Comparison of ENCODE assay signal across 11 cellular contexts in the genomic region with DNA sequence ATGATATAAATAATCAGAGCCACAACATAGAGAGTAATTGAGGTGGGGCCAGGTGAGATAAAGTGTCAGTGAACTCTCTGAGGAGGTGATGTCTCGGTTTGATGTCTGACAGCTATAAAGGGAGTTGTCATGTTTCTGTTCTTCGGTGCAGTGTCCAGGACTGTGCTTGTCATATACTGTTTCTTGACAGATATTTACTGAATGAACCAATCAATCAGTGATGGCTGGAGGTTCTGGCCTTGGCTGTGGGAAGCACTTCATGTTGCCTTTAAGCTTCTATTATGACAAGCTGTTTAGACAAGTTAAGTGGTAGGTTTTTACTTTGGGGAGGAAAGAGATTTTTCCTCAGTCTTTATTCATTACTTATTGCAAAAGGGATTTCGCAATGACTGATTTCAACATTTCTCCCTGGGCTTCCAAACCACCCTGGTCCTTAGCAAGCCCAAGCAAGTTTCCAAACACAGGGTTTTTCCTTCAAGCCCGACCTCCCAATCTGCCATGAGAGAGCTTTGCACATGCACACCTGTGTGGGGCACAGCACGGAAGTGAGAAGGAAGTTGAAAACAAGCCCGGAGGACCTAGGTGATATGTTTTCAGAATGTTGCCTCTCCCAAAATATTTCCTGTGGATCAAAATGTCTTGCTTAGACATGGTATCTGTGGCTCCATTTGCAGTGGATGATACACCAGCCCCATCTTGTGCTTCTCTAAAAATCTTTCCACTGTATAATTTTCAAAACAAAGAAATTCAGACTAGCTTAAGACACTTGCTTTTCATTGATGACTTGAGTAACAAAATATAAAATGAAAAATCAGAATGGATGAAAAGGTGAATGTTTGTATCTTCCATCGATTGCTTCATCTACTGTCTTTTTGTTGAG.
DNase-seq lines count a peak whose midpoint lies in the region; ATAC-seq and TF ChIP-seq lines count a peak whose summit lies in the region.
"Had no signal": no experiment of that assay in that cellular context is flagged by ENCODE, and none has a peak within 500 bp of the region (broad histone marks: within the 10 kb centered on the region; RNA-seq: fewer than 3 reads in every experiment).

No MANE protein-coding gene starts in this region.

- H3K9me3 Mint-ChIP-seq in neural crest cell = peaks cover 14% of the 10 kb centered on the region

- DNase-seq in EH (ENCODE audit: low read depth) (peak; percentile 63), NCI-H146 treated with DMSO at 0.1 percent for 48 hours (lab: John Stamatoyannopoulos, UW; ENCODE audit: unreplicated experiment) (peak; percentile 58), epidermal melanocyte (ENCODE audit: insufficient read length, low spot score) (peak; percentile 21), neural crest cell (ENCODE audit: low read depth, low spot score) (peak; percentile 4), NCI-H524 (lab: John Stamatoyannopoulos, UW) (no peak), SHP77 treated with DMSO at 0.1 percent for 48 hours (lab: John Stamatoyannopoulos, UW) (no peak)
- no peak for DNase-seq in effector CD8-positive, alpha-beta T cell (lab: John Stamatoyannopoulos, UW)
- DNase-seq: body of pancreas, heart left ventricle, spleen had no signal

- H3K36me3 Mint-ChIP-seq in neural crest cell (ENCODE audit: low read depth) = peaks cover 12% of the 10 kb centered on the region

- no peaks in the 10 kb centered on the region for H3K27me3 Mint-ChIP-seq in neural crest cell (ENCODE audit: low read depth)

- peak overlapping the region; percentile 4 for H3K27ac Mint-ChIP-seq in neural crest cell (ENCODE audit: unreplicated experiment)

- peak overlapping the region; percentile 13 for H3K4me3 Mint-ChIP-seq in neural crest cell

- peaks cover 57% of the 10 kb centered on the region for H3K4me1 Mint-ChIP-seq in neural crest cell

- TF ChIP-seq CTCF in neural crest cell (conservative IDR thresholded peaks at IDR 0.05) = no peak

- no peak for ATAC-seq in GM21786 (IDR thresholded peaks at IDR 0.05; ENCODE audit: unreplicated experiment)
- ATAC-seq: body of pancreas had no signal

Comparison
In these comparisons a context has a peak if more than half of its experiments do, and no peak if none do; other contexts are left out.
1. DNase-seq: peak in EH (single experiment), NCI-H146 treated with DMSO at 0.1 percent for 48 hours (single experiment), epidermal melanocyte (single experiment) and neural crest cell (single experiment); none in NCI-H524 (0 of 2), effector CD8-positive, alpha-beta T cell (single experiment) and SHP77 treated with DMSO at 0.1 percent for 48 hours (single experiment).